8 cellular contexts compared by ENCODE assay signal in the genomic region with DNA sequence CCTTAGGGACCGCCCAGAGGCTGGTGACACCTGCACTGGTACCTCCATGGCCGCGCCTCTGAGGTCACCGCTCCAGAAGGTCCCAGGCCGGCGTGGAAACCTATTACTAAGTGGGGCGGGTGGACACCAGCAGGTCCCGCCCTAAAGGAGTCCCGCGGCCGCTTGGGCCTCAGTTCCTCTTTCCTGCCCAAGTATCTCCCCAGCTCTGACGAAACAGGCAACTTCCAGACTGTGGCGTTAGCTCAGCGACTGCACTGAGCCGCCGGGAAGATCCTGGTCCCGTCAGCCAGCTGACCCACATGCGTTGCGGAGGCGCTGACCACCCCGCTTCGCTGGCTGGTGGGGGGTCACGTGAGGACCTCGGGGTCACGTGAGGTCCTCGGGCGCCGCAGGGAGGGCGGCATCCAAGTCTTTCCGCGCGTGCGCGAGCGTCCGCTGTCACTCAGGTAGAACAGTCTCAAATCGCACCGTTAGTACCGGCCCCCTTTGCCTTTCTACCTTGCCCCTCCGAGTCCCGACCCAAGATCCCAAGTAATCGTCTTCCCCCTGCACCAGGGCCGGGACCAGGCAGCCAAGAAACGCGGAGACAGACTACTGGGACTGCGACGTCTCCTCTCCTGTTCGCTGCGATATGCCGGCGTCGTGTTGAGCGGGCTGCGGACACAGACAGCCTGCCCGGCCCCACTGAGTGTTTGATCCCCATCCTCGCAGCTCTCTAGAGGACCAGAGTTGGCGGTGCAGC. TPM values are rescaled to one million over a fixed set of nuclear protein-coding genes. Genes with fewer than 3 reads are reported as not detected.
A peak's percentile ranks its signal among the peaks of the same experiment; 100 is the strongest.
DNase-seq lines count a peak whose midpoint lies in the region; ATAC-seq and TF ChIP-seq lines count a peak whose summit lies in the region.

No MANE protein-coding gene starts in this region.

- peak; percentile 83 for ATAC-seq in GM21515 (IDR thresholded peaks at IDR 0.05; ENCODE audit: unreplicated experiment)
- peak; percentile 94 for ATAC-seq in gastroesophageal sphincter
- peak; percentile 67 for ATAC-seq in thoracic aorta (ENCODE audit: insufficient number of reproducible peaks, low FRiP score, low read depth)

- H3K36me3 ChIP-seq in gastroesophageal sphincter (no peaks in the 10 kb centered on the region), thoracic aorta (no peaks in the 10 kb centered on the region)

- peak; percentile 51; the same call in 1 of the 2 replicates for TF ChIP-seq EP300 in Ishikawa (IDR thresholded peaks at IDR 0.05; ENCODE audit: borderline replicate concordance)
- TF ChIP-seq EP300 in gastroesophageal sphincter (IDR thresholded peaks at IDR 0.05), result no peak

- no peaks in the 10 kb centered on the region for H3K9me3 ChIP-seq in gastroesophageal sphincter
- H3K9me3 ChIP-seq in thoracic aorta, result no peaks in the 10 kb centered on the region

- TF ChIP-seq POLR2A in gastroesophageal sphincter (IDR thresholded peaks at IDR 0.05), result peak; percentile 34 to 36

- TF ChIP-seq CTCF in gastroesophageal sphincter (IDR thresholded peaks at IDR 0.05), result no peak
- TF ChIP-seq CTCF in thoracic aorta (IDR thresholded peaks at IDR 0.05), result no peak

- H3K4me1 ChIP-seq in gastroesophageal sphincter, result no peaks in the 10 kb centered on the region
- no peaks in the 10 kb centered on the region for H3K4me1 ChIP-seq in thoracic aorta (ENCODE audit: control insufficient read depth in 1 of 2, low read depth in 2 of 2)

- H3K27ac ChIP-seq in gastroesophageal sphincter (peak overlapping the region; percentile 64 to 86 (median 84)), thoracic aorta (peak overlapping the region in 1 of 2 donors; percentile 73)

- DNase-seq in DMS 273 (lab: John Stamatoyannopoulos, UW; ENCODE audit: unreplicated experiment) (peak; percentile 90), RPMI8226 (peak; percentile 89), occipital lobe (lab: John Stamatoyannopoulos, UW) (peak; percentile 85), thoracic aorta (ENCODE audit: low spot score) (no peak)
- peak; percentile 91 for DNase-seq in activated effector memory CD4-positive, alpha-beta T cell treated with anti-CD3 and anti-CD28 coated beads, Interleukin-2, amount 50 U/mL, for 16 hours

- TF ChIP-seq RAD21 in Ishikawa (IDR thresholded peaks at IDR 0.05; ENCODE audit: low read depth), result no peak

- no peaks in the 10 kb centered on the region for H3K27me3 ChIP-seq in gastroesophageal sphincter
- H3K27me3 ChIP-seq in thoracic aorta (replicated peaks; ENCODE audit: insufficient read depth), result no peaks in the 10 kb centered on the region

- H3K4me3 ChIP-seq in gastroesophageal sphincter (peak overlapping the region; percentile 57 to 92), thoracic aorta (peak overlapping the region; percentile 76)

- WGBS in gastroesophageal sphincter (ENCODE audit: low coverage in 1 of 2), 2 donors, result 0% methylated on average over 1 of the region's 57 CpGs; no CpG with 5 or more reads in 1 of the 2 donors

TF ChIP-seq in Ishikawa, 13 proteins besides CTCF, POLR2A, EP300 and RAD21:
- TF ChIP-seq TAF1 (IDR thresholded peaks at IDR 0.05; ENCODE audit: low read depth) (peak; percentile 75), TEAD4 (IDR thresholded peaks at IDR 0.05) (no peak), ZBTB7A (IDR thresholded peaks at IDR 0.05; ENCODE audit: low read depth) (no peak), EGR1 (IDR thresholded peaks at IDR 0.05) (no peak), CEBPB (IDR thresholded peaks at IDR 0.05) (no peak), CREB1 (IDR thresholded peaks at IDR 0.05; ENCODE audit: low read depth) (no peak), YY1 (IDR thresholded peaks at IDR 0.05; ENCODE audit: low read depth) (0 out of 2 replicates have a peak, but pooled peaks have one; percentile 23), TCF12 (IDR thresholded peaks at IDR 0.05; ENCODE audit: low read depth) (peak; percentile 53), FOXM1 (IDR thresholded peaks at IDR 0.05; ENCODE audit: borderline replicate concordance, low read depth) (no peak), NFIC (IDR thresholded peaks at IDR 0.05) (peak; percentile 26; the same call in 1 of the 2 replicates)
- TF ChIP-seq, protein P1, sequence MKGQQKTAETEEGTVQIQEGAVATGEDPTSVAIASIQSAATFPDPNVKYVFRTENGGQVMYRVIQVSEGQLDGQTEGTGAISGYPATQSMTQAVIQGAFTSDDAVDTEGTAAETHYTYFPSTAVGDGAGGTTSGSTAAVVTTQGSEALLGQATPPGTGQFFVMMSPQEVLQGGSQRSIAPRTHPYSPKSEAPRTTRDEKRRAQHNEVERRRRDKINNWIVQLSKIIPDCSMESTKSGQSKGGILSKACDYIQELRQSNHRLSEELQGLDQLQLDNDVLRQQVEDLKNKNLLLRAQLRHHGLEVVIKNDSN (IDR thresholded peaks at IDR 0.05), result peak; percentile 100
- TF ChIP-seq, protein P2, sequence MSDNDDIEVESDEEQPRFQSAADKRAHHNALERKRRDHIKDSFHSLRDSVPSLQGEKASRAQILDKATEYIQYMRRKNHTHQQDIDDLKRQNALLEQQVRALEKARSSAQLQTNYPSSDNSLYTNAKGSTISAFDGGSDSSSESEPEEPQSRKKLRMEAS (IDR thresholded peaks at IDR 0.05), result peak; percentile 97
- TF ChIP-seq, protein P3, sequence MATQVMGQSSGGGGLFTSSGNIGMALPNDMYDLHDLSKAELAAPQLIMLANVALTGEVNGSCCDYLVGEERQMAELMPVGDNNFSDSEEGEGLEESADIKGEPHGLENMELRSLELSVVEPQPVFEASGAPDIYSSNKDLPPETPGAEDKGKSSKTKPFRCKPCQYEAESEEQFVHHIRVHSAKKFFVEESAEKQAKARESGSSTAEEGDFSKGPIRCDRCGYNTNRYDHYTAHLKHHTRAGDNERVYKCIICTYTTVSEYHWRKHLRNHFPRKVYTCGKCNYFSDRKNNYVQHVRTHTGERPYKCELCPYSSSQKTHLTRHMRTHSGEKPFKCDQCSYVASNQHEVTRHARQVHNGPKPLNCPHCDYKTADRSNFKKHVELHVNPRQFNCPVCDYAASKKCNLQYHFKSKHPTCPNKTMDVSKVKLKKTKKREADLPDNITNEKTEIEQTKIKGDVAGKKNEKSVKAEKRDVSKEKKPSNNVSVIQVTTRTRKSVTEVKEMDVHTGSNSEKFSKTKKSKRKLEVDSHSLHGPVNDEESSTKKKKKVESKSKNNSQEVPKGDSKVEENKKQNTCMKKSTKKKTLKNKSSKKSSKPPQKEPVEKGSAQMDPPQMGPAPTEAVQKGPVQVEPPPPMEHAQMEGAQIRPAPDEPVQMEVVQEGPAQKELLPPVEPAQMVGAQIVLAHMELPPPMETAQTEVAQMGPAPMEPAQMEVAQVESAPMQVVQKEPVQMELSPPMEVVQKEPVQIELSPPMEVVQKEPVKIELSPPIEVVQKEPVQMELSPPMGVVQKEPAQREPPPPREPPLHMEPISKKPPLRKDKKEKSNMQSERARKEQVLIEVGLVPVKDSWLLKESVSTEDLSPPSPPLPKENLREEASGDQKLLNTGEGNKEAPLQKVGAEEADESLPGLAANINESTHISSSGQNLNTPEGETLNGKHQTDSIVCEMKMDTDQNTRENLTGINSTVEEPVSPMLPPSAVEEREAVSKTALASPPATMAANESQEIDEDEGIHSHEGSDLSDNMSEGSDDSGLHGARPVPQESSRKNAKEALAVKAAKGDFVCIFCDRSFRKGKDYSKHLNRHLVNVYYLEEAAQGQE (IDR thresholded peaks at IDR 0.05; ENCODE audit: low read depth), result no peak

RNA-seq across cellular contexts. Expression of a gene that starts 53.7 kb away (rescaled TPM):
- 10 to 100 TPM; 17.7 to 65.2 (median 29.5) TPM for total RNA-seq in gastroesophageal sphincter
- total RNA-seq in occipital lobe, result 57.4 TPM
- total RNA-seq in thoracic aorta, result 10 to 100 TPM; 26.1 to 47.8 TPM

RNA-seq across cellular contexts. Expression of a gene that starts 58.5 kb away (rescaled TPM):
- total RNA-seq in gastroesophageal sphincter (1 to 10 TPM in 1 of 4 donors, under 1 TPM in 3; 0.15 to 1.9 (median 0.51) TPM), occipital lobe (10.0 TPM), thoracic aorta (1 to 10 TPM; 3.0 to 7.9 TPM)
